14 cellular contexts compared by ENCODE assay signal in the genomic region with DNA sequence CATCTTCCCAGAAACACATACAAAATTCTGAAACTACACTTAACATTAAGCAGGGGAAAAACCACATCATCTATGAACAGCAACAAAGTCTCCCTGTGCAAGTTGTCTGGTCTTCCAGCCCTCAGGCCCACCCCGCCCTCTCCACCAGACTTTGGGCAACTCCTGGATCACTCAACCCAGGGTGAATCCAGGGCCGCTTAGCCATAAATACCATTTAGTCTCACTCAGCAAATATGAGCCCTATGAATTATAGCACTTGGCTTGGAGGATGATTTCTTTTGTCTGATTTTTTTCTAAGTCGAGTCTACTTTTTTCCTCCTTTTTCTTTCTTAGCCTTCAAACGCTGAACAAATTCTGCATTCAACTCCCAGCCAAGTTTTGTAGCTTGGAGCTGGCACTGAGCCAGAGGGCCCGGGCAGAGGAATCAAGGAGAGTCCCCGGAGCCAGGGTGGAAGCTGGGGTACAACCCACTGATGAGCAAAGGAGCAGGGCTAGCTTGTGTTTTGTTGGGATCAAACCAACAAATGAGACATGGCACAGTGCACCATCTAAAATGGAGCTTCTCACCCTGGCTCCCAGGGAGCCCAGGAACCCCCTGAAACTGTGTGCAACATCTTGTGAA. TPM values are rescaled to one million over a fixed set of nuclear protein-coding genes. Genes with fewer than 3 reads are reported as not detected.
DNase-seq lines count a peak whose midpoint lies in the region; ATAC-seq and TF ChIP-seq lines count a peak whose summit lies in the region.
"Had no signal": no experiment of that assay in that cellular context is flagged by ENCODE, and none has a peak within 500 bp of the region (broad histone marks: within the 10 kb centered on the region; RNA-seq: fewer than 3 reads in every experiment).

No MANE protein-coding gene starts in this region.

- H3K36me3 Mint-ChIP-seq in nephron (ENCODE audit: low read depth): no peaks in the 10 kb centered on the region

- peak overlapping the region; percentile 2 for H3K27ac ChIP-seq in epithelial cell of prostate

- peaks cover 11% of the 10 kb centered on the region for H3K9me3 Mint-ChIP-seq in nephron

- H3K4me1 Mint-ChIP-seq in nephron: peaks cover 67% of the 10 kb centered on the region

- peak overlapping the region in 2 of 3 experiments; percentile 1 to 17 for H3K4me3 Mint-ChIP-seq in nephron
- H3K4me3 Mint-ChIP-seq: nephron progenitor cell had no signal

- ATAC-seq in GM21447 (IDR thresholded peaks at IDR 0.05; ENCODE audit: unreplicated experiment): no peak
- ATAC-seq: Panc1 had no signal

- DNase-seq in AG09309 (ENCODE audit: low read depth) (peak; percentile 62), NCI-H226 (peak; percentile 12), epithelial cell of prostate (ENCODE audit: low read depth, low spot score) (peak; percentile 80), OCI-M1 (lab: John Stamatoyannopoulos, UW) (no peak), posterior vena cava (ENCODE audit: low spot score) (no peak), NCI-H774 (lab: John Stamatoyannopoulos, UW) (no peak)
- DNase-seq: activated CD8-positive, alpha-beta memory T cell treated with anti-CD3 and anti-CD28 coated beads, Interleukin-2, amount 50 U/mL, for 48 hours; GDM1; Karpas-422; NCI-H2081; nephron progenitor cell had no signal

- H3K27ac Mint-ChIP-seq in nephron: peak overlapping the region; percentile 80 to 96 (median 91)
- H3K27ac Mint-ChIP-seq: nephron progenitor cell had no signal

- no peak overlapping the region for H3K4me3 ChIP-seq in AG09309 (ENCODE audit: control insufficient read depth, low read depth, low read length)

- peaks cover 12% of the 10 kb centered on the region for H3K27me3 Mint-ChIP-seq in nephron (ENCODE audit: low read depth)

- intact Hi-C loops in posterior vena cava (cut with DNase I): no loop called here

- TF ChIP-seq CTCF in AG09309 (IDR thresholded peaks at IDR 0.05; ENCODE audit: control insufficient read depth, insufficient read depth, low read depth, low read length, missing control alignments): no peak
- no peak for TF ChIP-seq CTCF in nephron (IDR thresholded peaks at IDR 0.05; ENCODE audit: unreplicated experiment in 3 of 3)

RNA-seq across cellular contexts. Expression of gene SERTAD2, which starts 48.7 kb away (rescaled TPM):
- 10 to 100 TPM; 17.3 to 21.8 TPM for total RNA-seq in posterior vena cava

Comparison
In these comparisons a context has a peak if more than half of its experiments do, and no peak if none do; other contexts are left out.
1. DNase-seq: peak in AG09309 (single experiment), NCI-H226 (single experiment) and epithelial cell of prostate (single experiment); none in OCI-M1 (single experiment), posterior vena cava (single experiment) and NCI-H774 (single experiment).